8 cellular contexts compared by ENCODE assay signal in genomic region chr1:43651188-43651587, GRCh38. TPM values are rescaled to one million over a fixed set of nuclear protein-coding genes. Genes with fewer than 3 reads are reported as not detected.
A peak's percentile ranks its signal among the peaks of the same experiment; 100 is the strongest.
DNase-seq lines count a peak whose midpoint lies in the region; ATAC-seq and TF ChIP-seq lines count a peak whose summit lies in the region.

No MANE protein-coding gene starts in this region.

- no peaks in the 10 kb centered on the region for H3K9me3 Mint-ChIP-seq in endothelial cell (ENCODE audit: unreplicated experiment)
- no peaks in the 10 kb centered on the region for H3K9me3 Mint-ChIP-seq in osteocyte (ENCODE audit: unreplicated experiment)

- H2AFZ ChIP-seq in OCI-LY1 (ENCODE audit: low read length), result no peak overlapping the region

- H3K9me3 ChIP-seq in OCI-LY1 (ENCODE audit: low read length), result no peaks in the 10 kb centered on the region

- peak; percentile 8 for DNase-seq in DMS53 treated with DMSO at 0.1 percent for 48 hours (lab: John Stamatoyannopoulos, UW; ENCODE audit: unreplicated experiment)
- no peak for DNase-seq in endothelial cell (ENCODE audit: low spot score)
- no peak for DNase-seq in osteocyte (ENCODE audit: extremely low spot score, unreplicated experiment)
- DNase-seq in NOMO-1 treated with DMSO at 0.1 percent for 48 hours (lab: John Stamatoyannopoulos, UW; ENCODE audit: unreplicated experiment), result no peak
- DNase-seq in NCI-H1417 (lab: John Stamatoyannopoulos, UW), result no peak

- ATAC-seq in HG03565 (IDR thresholded peaks at IDR 0.05; ENCODE audit: unreplicated experiment), result no peak
- ATAC-seq in HG03108 (IDR thresholded peaks at IDR 0.05; ENCODE audit: unreplicated experiment), result no peak

- H3K27ac ChIP-seq in OCI-LY1 (ENCODE audit: low read depth, low read length, poor library complexity, severe bottlenecking), result peak overlapping the region; percentile 18

- H3K4me3 ChIP-seq in OCI-LY1 (ENCODE audit: low read depth, low read length, poor library complexity, severe bottlenecking), result peak overlapping the region; percentile 71

- H3K4me3 Mint-ChIP-seq in endothelial cell (ENCODE audit: unreplicated experiment) (peak overlapping the region; percentile 99), osteocyte (ENCODE audit: unreplicated experiment) (peak overlapping the region; percentile 99)

- H3F3A ChIP-seq in OCI-LY1 (ENCODE audit: insufficient read depth, low read length), result no peaks in the 10 kb centered on the region

- H4K20me1 ChIP-seq in OCI-LY1 (ENCODE audit: insufficient read depth, low read length), result no peaks in the 10 kb centered on the region

- peaks cover 20% of the 10 kb centered on the region for H3K79me2 ChIP-seq in OCI-LY1 (ENCODE audit: insufficient read depth, low read length)

- H3K9me2 ChIP-seq in OCI-LY1 (ENCODE audit: low read depth, low read length), result no peaks in the 10 kb centered on the region

- H3K9ac ChIP-seq in OCI-LY1 (ENCODE audit: low read length), result peak overlapping the region; percentile 72

- peaks cover 32% of the 10 kb centered on the region for H3K36me3 ChIP-seq in OCI-LY1 (ENCODE audit: insufficient read depth, low read length)

- peaks cover 26% of the 10 kb centered on the region for H3K36me3 Mint-ChIP-seq in endothelial cell (ENCODE audit: low read depth, unreplicated experiment)
- H3K36me3 Mint-ChIP-seq in osteocyte (ENCODE audit: unreplicated experiment), result peaks cover 21% of the 10 kb centered on the region

- H3K27me3 ChIP-seq in OCI-LY1 (ENCODE audit: insufficient read depth, low read length), result no peaks in the 10 kb centered on the region

- TF ChIP-seq CTCF in OCI-LY1 (IDR thresholded peaks at IDR 0.05; ENCODE audit: low read length) (no peak), endothelial cell (IDR thresholded peaks at IDR 0.05; ENCODE audit: unreplicated experiment) (no peak), osteocyte (IDR thresholded peaks at IDR 0.05) (no peak)

- H3K4me2 ChIP-seq in OCI-LY1 (ENCODE audit: low read length), result peak overlapping the region; percentile 86

- H3K4me1 Mint-ChIP-seq in endothelial cell (ENCODE audit: unreplicated experiment) (peaks cover 29% of the 10 kb centered on the region), osteocyte (ENCODE audit: unreplicated experiment) (peaks cover 34% of the 10 kb centered on the region)

- H3K4me1 ChIP-seq in OCI-LY1 (ENCODE audit: insufficient read depth, low read length, severe bottlenecking), result peaks cover 31% of the 10 kb centered on the region

- H3K27me3 Mint-ChIP-seq in endothelial cell (ENCODE audit: unreplicated experiment) (peaks cover 3% of the 10 kb centered on the region), osteocyte (ENCODE audit: unreplicated experiment) (no peaks in the 10 kb centered on the region)

- H3K27ac Mint-ChIP-seq in endothelial cell (ENCODE audit: unreplicated experiment) (no peak overlapping the region), osteocyte (ENCODE audit: unreplicated experiment) (peak overlapping the region; percentile 99)

RNA-seq across cellular contexts. Expression of gene KDM4A, which starts 1.2 kb away (rescaled TPM):
- 62.5 TPM for total RNA-seq in endothelial cell (ENCODE audit: unreplicated experiment)
- 51.9 and 55.8 TPM in 2 replicates for total RNA-seq in osteocyte

RNA-seq across cellular contexts. Expression of gene ST3GAL3, which starts 56.1 kb away (rescaled TPM):
- total RNA-seq in endothelial cell (ENCODE audit: unreplicated experiment), result 14.9 TPM
- 23.5 and 26.4 TPM in 2 replicates for total RNA-seq in osteocyte
